ENCODE assay signal across 8 cellular contexts in genomic region chr15:52045795-52046298, GRCh38. TPM values are rescaled to one million over a fixed set of nuclear protein-coding genes. Genes with fewer than 3 reads are reported as not detected.
DNase-seq lines count a peak whose midpoint lies in the region; ATAC-seq and TF ChIP-seq lines count a peak whose summit lies in the region.
"Not testable (repeated sequence)": the region's sequence is repeated elsewhere in the genome, so short reads cannot be mapped to it uniquely, and the experiment has no call there.

No MANE protein-coding gene starts in this region.

- H3K4me1 Mint-ChIP-seq in activated naive CD4-positive, alpha-beta T cell treated with anti-CD3 and anti-CD28 coated beads, Interleukin-2, amount 50 U/mL, for 24 hours, result peaks cover 58% of the 10 kb centered on the region
- H3K4me1 Mint-ChIP-seq in endodermal cell, result peaks cover 13% of the 10 kb centered on the region
- peaks cover 25 to 26% of the 10 kb centered on the region in 2 donors for H3K4me1 Mint-ChIP-seq in natural killer cell treated with Interleukin-12 subunit alpha and Interleukin-12 subunit beta and Interleukin-15 and Interleukin-18, amount 100 ng/mL, for 72 hours (ENCODE audit: low read depth in 2 of 2)

- peaks cover 46% of the 10 kb centered on the region for H3K36me3 ChIP-seq in endodermal cell (ENCODE audit: control insufficient read depth, insufficient read depth, low read length)
- peaks cover 0 to 12% (median 0%) of the 10 kb centered on the region in 3 donors for H3K36me3 ChIP-seq in tibial nerve

- H3K27ac ChIP-seq in endodermal cell (ENCODE audit: low read depth, low read length), result not testable (repeated sequence)
- peak overlapping the region in 3 of 4 donors; percentile 9 to 68 (median 67) for H3K27ac ChIP-seq in tibial nerve

- DNase-seq in GM10266 (ENCODE audit: extremely low spot score); endodermal cell; natural killer cell treated with Interleukin-12 subunit alpha and Interleukin-12 subunit beta and Interleukin-15 and Interleukin-18, amount 100 ng/mL, for 72 hours (ENCODE audit: low spot score); tibial nerve (ENCODE audit: low spot score in 2 of 2): not testable (repeated sequence)
- DNase-seq in Jurkat, Clone E6-1 (ENCODE audit: low read depth, low spot score), result peak; percentile 71
- peak; percentile 50 for DNase-seq in SK-MEL-5 (ENCODE audit: low read depth, low spot score)
- peak; percentile 29 for DNase-seq in activated CD4-positive, alpha-beta T cell treated with anti-CD3 and anti-CD28 coated beads, Interleukin-2, amount 50 U/mL, for 1 hour

- H3K27me3 Mint-ChIP-seq in activated naive CD4-positive, alpha-beta T cell treated with anti-CD3 and anti-CD28 coated beads, Interleukin-2, amount 50 U/mL, for 24 hours; endodermal cell (ENCODE audit: insufficient read depth); natural killer cell treated with Interleukin-12 subunit alpha and Interleukin-12 subunit beta and Interleukin-15 and Interleukin-18, amount 100 ng/mL, for 72 hours: not testable (repeated sequence)

- H3K27me3 ChIP-seq in endodermal cell (ENCODE audit: control insufficient read depth, insufficient read depth, low read length, poor library complexity, severe bottlenecking); tibial nerve: not testable (repeated sequence)

- H3K4me3 Mint-ChIP-seq in activated naive CD4-positive, alpha-beta T cell treated with anti-CD3 and anti-CD28 coated beads, Interleukin-2, amount 50 U/mL, for 24 hours, result peak overlapping the region; percentile 83
- not testable (repeated sequence) for H3K4me3 Mint-ChIP-seq in endodermal cell
- H3K4me3 Mint-ChIP-seq in natural killer cell treated with Interleukin-12 subunit alpha and Interleukin-12 subunit beta and Interleukin-15 and Interleukin-18, amount 100 ng/mL, for 72 hours, result peak overlapping the region; percentile 62

- 88 to 93% methylated on average over 2 to 7 of the region's 8 CpGs for WGBS in endodermal cell (ENCODE audit: insufficient coverage in 1 of 2, insufficient read length in 1 of 2), 2 experiments
- 24 to 38% methylated on average over 8 of the region's 8 CpGs for WGBS in tibial nerve, 2 donors

- peak; percentile 26 for TF ChIP-seq CTCF in GM10266 (IDR thresholded peaks at IDR 0.05; ENCODE audit: control insufficient read depth, insufficient read depth, low read depth, missing control alignments)
- TF ChIP-seq CTCF in endodermal cell (conservative IDR thresholded peaks at IDR 0.05), result peak; percentile 38
- TF ChIP-seq CTCF in tibial nerve (IDR thresholded peaks at IDR 0.05), result peak; percentile 13 to 31 (median 28)

- H3K4me3 ChIP-seq in Jurkat, Clone E6-1 (ENCODE audit: low read length), result peak overlapping the region; percentile 15
- H3K4me3 ChIP-seq in endodermal cell (ENCODE audit: low read length); tibial nerve: not testable (repeated sequence)

- H3K27ac Mint-ChIP-seq in activated naive CD4-positive, alpha-beta T cell treated with anti-CD3 and anti-CD28 coated beads, Interleukin-2, amount 50 U/mL, for 24 hours, result peak overlapping the region; percentile 97
- not testable (repeated sequence) for H3K27ac Mint-ChIP-seq in endodermal cell
- peak overlapping the region; percentile 83 for H3K27ac Mint-ChIP-seq in natural killer cell treated with Interleukin-12 subunit alpha and Interleukin-12 subunit beta and Interleukin-15 and Interleukin-18, amount 100 ng/mL, for 72 hours

- not testable (repeated sequence) for H3K4me1 ChIP-seq in endodermal cell (ENCODE audit: control insufficient read depth, insufficient read depth, low read length)
- peaks cover 0 to 73% (median 9%) of the 10 kb centered on the region in 4 donors for H3K4me1 ChIP-seq in tibial nerve

- not testable (repeated sequence) for TF ChIP-seq EP300 in tibial nerve (IDR thresholded peaks at IDR 0.05)

- peaks cover 11% of the 10 kb centered on the region for H3K9me3 ChIP-seq in endodermal cell (ENCODE audit: control insufficient read depth, low read length)
- not testable (repeated sequence) for H3K9me3 ChIP-seq in tibial nerve

- H3K9ac ChIP-seq in endodermal cell (ENCODE audit: extremely low read depth, low read length, poor library complexity, severe bottlenecking), result not testable (repeated sequence)

- peak in 1 of 2 donors; percentile 60 for ATAC-seq in natural killer cell treated with Interleukin-12 subunit alpha and Interleukin-12 subunit beta and Interleukin-15 and Interleukin-18, amount 100 ng/mL, for 72 hours

- TF ChIP-seq POLR2A in tibial nerve (IDR thresholded peaks at IDR 0.05), result not testable (repeated sequence)

- not testable (repeated sequence) for H3K9me3 Mint-ChIP-seq in activated naive CD4-positive, alpha-beta T cell treated with anti-CD3 and anti-CD28 coated beads, Interleukin-2, amount 50 U/mL, for 24 hours; endodermal cell; natural killer cell treated with Interleukin-12 subunit alpha and Interleukin-12 subunit beta and Interleukin-15 and Interleukin-18, amount 100 ng/mL, for 72 hours

- in situ Hi-C loops in SK-MEL-5 (cut with HindIII; ENCODE audit: low pct_unique_long_range_greater_than_20kb, low sequenced_read_pairs), result not testable (repeated sequence)

- H3K36me3 Mint-ChIP-seq in activated naive CD4-positive, alpha-beta T cell treated with anti-CD3 and anti-CD28 coated beads, Interleukin-2, amount 50 U/mL, for 24 hours, result peaks cover 18% of the 10 kb centered on the region
- peaks cover 42% of the 10 kb centered on the region for H3K36me3 Mint-ChIP-seq in endodermal cell (ENCODE audit: low read depth)
- peaks cover 16% of the 10 kb centered on the region for H3K36me3 Mint-ChIP-seq in natural killer cell treated with Interleukin-12 subunit alpha and Interleukin-12 subunit beta and Interleukin-15 and Interleukin-18, amount 100 ng/mL, for 72 hours

RNA-seq across cellular contexts. Expression of gene MAPK6, which starts 26.8 kb away (rescaled TPM):
- 33.9 TPM for polyA plus RNA-seq in Jurkat, Clone E6-1 (2012; ENCODE audit: insufficient read depth, insufficient read length)
- total RNA-seq in SK-MEL-5 (2014; rRNA removed; shearing (Covaris generic)), result 48.2 and 54.5 TPM in 2 replicates
- 31.5 and 33.9 TPM in 2 replicates for polyA plus RNA-seq in SK-MEL-5 (2015; cell fraction: cytosol; rRNA removed)
- polyA plus RNA-seq in SK-MEL-5 (2015; cell fraction: nucleus; rRNA removed), result 24.5 and 27.7 TPM in 2 replicates
- total RNA-seq in endodermal cell (10 to 100 TPM; 80.2 to 81.6 TPM), tibial nerve (10 to 100 TPM in 3 of 4 donors, 1 to 10 TPM in 1; 9.6 to 20.9 (median 16.5) TPM)
- polyA plus RNA-seq in endodermal cell (2013, experiment 1 of 2), result 81.4 TPM
- polyA plus RNA-seq in endodermal cell (2013, experiment 2 of 2), result 81.6 TPM
- 10 to 100 TPM; 65.8 to 89.1 TPM for total RNA-seq in natural killer cell treated with Interleukin-12 subunit alpha and Interleukin-12 subunit beta and Interleukin-15 and Interleukin-18, amount 100 ng/mL, for 72 hours
